ENCODE assay signal across 8 cellular contexts in genomic region chr15:77633134-77633912, GRCh38. TPM values are rescaled to one million over a fixed set of nuclear protein-coding genes. Genes with fewer than 3 reads are reported as not detected.
DNase-seq lines count a peak whose midpoint lies in the region; TF ChIP-seq lines count a peak whose summit lies in the region.

No MANE protein-coding gene starts in this region.

- H3K9ac ChIP-seq in BLaER1: 0 out of 2 replicates have a peak overlapping the region, but pooled peaks have one; percentile 43
- H3K9ac ChIP-seq in HUES64 (ENCODE audit: low read depth, low read length): peak overlapping the region; percentile 67
- H3K9ac ChIP-seq in neural progenitor cell: no peak overlapping the region

- WGBS in HUES64: under 1% methylated on average over 55 of the region's 55 CpGs

- peak; percentile 100 for TF ChIP-seq CTCF in neural progenitor cell (IDR thresholded peaks at IDR 0.05)

- H3K4me3 Mint-ChIP-seq in neural progenitor cell: peak overlapping the region; percentile 83

- no peaks in the 10 kb centered on the region for H3K36me3 Mint-ChIP-seq in neural progenitor cell

- peaks cover 38% of the 10 kb centered on the region for H3K79me2 ChIP-seq in neural progenitor cell (ENCODE audit: low read depth)

- H3F3A ChIP-seq in neural progenitor cell (ENCODE audit: low read depth): peaks cover 53% of the 10 kb centered on the region

- no peak overlapping the region for H3K27ac Mint-ChIP-seq in neural progenitor cell

- no peaks in the 10 kb centered on the region for H3K36me3 ChIP-seq in BLaER1
- no peaks in the 10 kb centered on the region for H3K36me3 ChIP-seq in HUES64 (ENCODE audit: insufficient read depth, low read length)
- no peaks in the 10 kb centered on the region for H3K36me3 ChIP-seq in neural progenitor cell

- peaks cover 36% of the 10 kb centered on the region for H3K4me1 Mint-ChIP-seq in neural progenitor cell

- peak overlapping the region; percentile 75 for H2AFZ ChIP-seq in neural progenitor cell (replicated peaks)

- H3K4me1 ChIP-seq in BLaER1 (peaks cover 28% of the 10 kb centered on the region; the same call in 1 of the 2 replicates), HUES64 (ENCODE audit: insufficient read depth, low read length) (peaks cover 39% of the 10 kb centered on the region), neural progenitor cell (peaks cover 29% of the 10 kb centered on the region)

- peaks cover 31% of the 10 kb centered on the region for H3K27me3 Mint-ChIP-seq in neural progenitor cell (ENCODE audit: insufficient read depth, low read depth)

- DNase-seq in GM19240 (ENCODE audit: insufficient read length, low spot score) (peak; percentile 97), RKO (ENCODE audit: low spot score) (peak; percentile 76), foreskin melanocyte (peak; percentile 75), neural progenitor cell (ENCODE audit: low spot score) (peak; percentile 97), stromal cell of bone marrow (ENCODE audit: low read depth) (peak; percentile 59)
- peak; percentile 30 for DNase-seq in activated gamma-delta T cell treated with anti-CD3 and anti-CD28 coated beads, Interleukin-2, amount 50 U/mL, for 16 hours (ENCODE audit: low read depth)

- H3K4me3 ChIP-seq in BLaER1 (peak overlapping the region; percentile 65), HUES64 (ENCODE audit: low read length) (peak overlapping the region; percentile 61), neural progenitor cell (peak overlapping the region; percentile 53)

- H3K9me3 ChIP-seq in BLaER1 (no peaks in the 10 kb centered on the region), HUES64 (ENCODE audit: insufficient read depth, low read depth, low read length) (no peaks in the 10 kb centered on the region), neural progenitor cell (ENCODE audit: low read depth) (no peaks in the 10 kb centered on the region)

- peak overlapping the region; percentile 96 for H3K4me2 ChIP-seq in BLaER1
- peak overlapping the region; percentile 89 for H3K4me2 ChIP-seq in neural progenitor cell

- H3K27me3 ChIP-seq in BLaER1 (peaks cover 86% of the 10 kb centered on the region), HUES64 (ENCODE audit: insufficient read depth, low read length) (peaks cover 16% of the 10 kb centered on the region; the same call in 1 of the 2 replicates), neural progenitor cell (peaks cover 16% of the 10 kb centered on the region)

- H3K9me3 Mint-ChIP-seq in neural progenitor cell: no peaks in the 10 kb centered on the region

- H3K27ac ChIP-seq in BLaER1 (no peak overlapping the region), HUES64 (ENCODE audit: low read depth, low read length) (peak overlapping the region; percentile 80; the same call in 1 of the 2 replicates), neural progenitor cell (no peak overlapping the region)

- H4K20me1 ChIP-seq in BLaER1 (peaks cover 58% of the 10 kb centered on the region), neural progenitor cell (ENCODE audit: low read depth) (peaks cover 23% of the 10 kb centered on the region)

RNA-seq across cellular contexts. Expression of gene LINGO1, which starts 0.6 kb away (rescaled TPM):
- 31.0 TPM for polyA plus RNA-seq in HUES64 (2013, experiment 1 of 2)
- 31.2 TPM for polyA plus RNA-seq in HUES64 (2013, experiment 2 of 2)
- total RNA-seq in neural progenitor cell (ENCODE audit: low replicate concordance): 7.9 and 28.2 TPM in 2 replicates

Comparison
In these comparisons a context has a peak if more than half of its experiments do, and no peak if none do; other contexts are left out.
1. DNase-seq: peak in every context shown above with its lines; median percentile 97 in GM19240; 97 in neural progenitor cell; 76 in RKO; 75 in foreskin melanocyte; 59 in stromal cell of bone marrow; 30 in activated gamma-delta T cell treated with anti-CD3 and anti-CD28 coated beads, Interleukin-2, amount 50 U/mL, for 16 hours.